In the genomic region with DNA sequence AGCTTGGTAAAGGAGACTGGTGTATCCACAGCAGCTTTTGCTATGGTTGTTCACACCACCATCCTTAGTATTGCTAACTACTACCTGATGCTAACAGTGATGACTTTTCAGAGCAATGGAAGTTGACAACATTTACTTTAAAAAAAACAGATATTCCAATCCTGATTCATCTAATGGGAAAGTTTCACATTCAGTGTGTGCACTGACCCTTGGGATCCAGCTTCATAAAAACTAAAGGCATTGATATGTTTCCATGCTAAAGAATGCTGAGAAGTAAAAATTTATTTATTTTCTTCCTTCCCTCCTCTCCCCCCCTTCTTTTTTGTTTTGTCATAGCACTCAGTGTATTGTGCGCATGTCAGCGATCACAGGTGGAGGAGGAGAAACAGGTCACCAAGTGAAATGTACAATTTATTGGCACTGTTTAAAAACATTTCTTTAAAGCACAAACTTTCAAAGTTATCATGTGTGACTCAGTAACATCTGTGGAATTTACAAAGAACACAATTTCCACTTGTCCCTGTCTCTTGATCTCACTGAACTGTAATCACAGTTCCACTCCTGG, we compare ENCODE assay signal across 15 cellular contexts.
DNase-seq lines count a peak whose midpoint lies in the region; FAIRE-seq and TF ChIP-seq lines count a peak whose summit lies in the region.
"Had no signal": no experiment of that assay in that cellular context is flagged by ENCODE, and none has a peak within 500 bp of the region (broad histone marks: within the 10 kb centered on the region; RNA-seq: fewer than 3 reads in every experiment).

No MANE protein-coding gene starts in this region.

- no peaks in the 10 kb centered on the region for H3K36me3 ChIP-seq in adipocyte (ENCODE audit: control insufficient read depth, insufficient read depth, low read length, severe bottlenecking)
- no peaks in the 10 kb centered on the region for H3K36me3 ChIP-seq in thyroid gland

- in situ Hi-C loops in Caki2 (cut with HindIII; ENCODE audit: low pct_unique_long_range_greater_than_20kb, low sequenced_read_pairs): no loop called here

- H3K27me3 ChIP-seq in adipocyte (replicated peaks; ENCODE audit: control insufficient read depth, insufficient read depth, low read length) (no peaks in the 10 kb centered on the region), thyroid gland (no peaks in the 10 kb centered on the region)

- H3K4me1 ChIP-seq in adipocyte (ENCODE audit: control insufficient read depth, insufficient read depth, low read length) (no peaks in the 10 kb centered on the region), thyroid gland (peaks cover 46 to 62% of the 10 kb centered on the region in 2 donors)

- H3K4me3 ChIP-seq in adipocyte (ENCODE audit: low read length): no peak overlapping the region
- no peak overlapping the region for H3K4me3 ChIP-seq in thyroid gland (replicated peaks in 1 of 3)
- H3K4me3 ChIP-seq: GM23338 had no signal

- WGBS in thyroid gland, 2 donors: 38 to 48% methylated on average over 2 of the region's 2 CpGs

- no peak for TF ChIP-seq POLR2A in thyroid gland (IDR thresholded peaks at IDR 0.05)

- FAIRE-seq in urothelium cell line (lab: Jason Lieb, UNC): no peak
- FAIRE-seq: G401.6, GM12892 had no signal

- DNase-seq in Caki2 (ENCODE audit: low read depth) (peak; percentile 3), adipocyte (ENCODE audit: low read depth) (peak; percentile 2), kidney tubule cell (ENCODE audit: low spot score) (peak; percentile 77), thyroid gland (peak; percentile 62 to 67), urothelium cell line (ENCODE audit: low spot score) (no peak), GM19238 (ENCODE audit: insufficient read length, low spot score) (no peak)
- DNase-seq: C1 segment of cervical spinal cord; CD4-positive, alpha-beta memory T cell; COR-L47; DMS153; DND-41; H9 had no signal

- TF ChIP-seq CTCF in thyroid gland (IDR thresholded peaks at IDR 0.05): no peak

- peak overlapping the region; percentile 65 to 79 (median 75) for H3K27ac ChIP-seq in thyroid gland

- intact Hi-C loops in thyroid gland (cut with DNase I): no loop called here

- no peak overlapping the region for H3K9ac ChIP-seq in adipocyte (ENCODE audit: low read length)

- H3K9me3 ChIP-seq in adipocyte (ENCODE audit: control insufficient read depth, low read length) (no peaks in the 10 kb centered on the region), thyroid gland (no peaks in the 10 kb centered on the region)

Comparison
In these comparisons a context has a peak if more than half of its experiments do, and no peak if none do; other contexts are left out.
1. DNase-seq: peak in Caki2 (single experiment), adipocyte (single experiment), kidney tubule cell (single experiment) and thyroid gland (2 of 2); none in urothelium cell line (single experiment) and GM19238 (single experiment).